Comparison of ENCODE assay signal across 39 cellular contexts in genomic region chr1:38055965-38056364, GRCh38. TPM values are rescaled to one million over a fixed set of nuclear protein-coding genes. Genes with fewer than 3 reads are reported as not detected.
"Had no signal": no experiment of that assay in that cellular context is flagged by ENCODE, and none has a peak within 500 bp of the region (broad histone marks: within the 10 kb centered on the region; RNA-seq: fewer than 3 reads in every experiment).

No MANE protein-coding gene starts in this region.

- H3K36me3 ChIP-seq: MG63 had no signal

- H3K4me3 ChIP-seq: MG63 had no signal

- H3K27me3 ChIP-seq: MG63 had no signal

- H3K9me3 ChIP-seq: MG63 had no signal

- DNase-seq: Karpas-422, Kasumi-1, MG63, MM.1S, MV-4-11, NCI-H1048, NCI-H1092, NCI-H1092 treated with DMSO at 0.1 percent for 48 hours, NCI-H1105, NCI-H1105 treated with DMSO at 0.1 percent for 48 hours, NCI-H1417, NCI-H1417 treated with DMSO at 0.1 percent for 48 hours, NCI-H1436, NCI-H1436 treated with DMSO at 0.1 percent for 48 hours, NCI-H146, NCI-H1694, NCI-H1694 treated with DMSO at 0.1 percent for 48 hours, NCI-H187, NCI-H187 treated with DMSO at 0.1 percent for 48 hours, NCI-H1930, NCI-H2029, NCI-H2029 treated with DMSO at 0.1 percent for 48 hours, NCI-H2081, NCI-H2081 treated with DMSO at 0.1 percent for 48 hours, NCI-H2107, NCI-H2171, NCI-H2171 treated with DMSO at 0.1 percent for 48 hours, NCI-H2227 treated with DMSO at 0.1 percent for 48 hours, NCI-H226, NCI-H345, NCI-H446, NCI-H446 treated with DMSO at 0.1 percent for 48 hours, NCI-H510A, NCI-H510A treated with DMSO at 0.1 percent for 48 hours, NCI-H524, NCI-H524 treated with DMSO at 0.1 percent for 48 hours had no signal

RNA-seq across cellular contexts. Expression of gene POU3F1, which starts 9.4 kb away (rescaled TPM):
- total RNA-seq: LHCN-M2, M059J, NCI-H460 had no signal
